Comparison of ENCODE assay signal across 20 cellular contexts in the genomic region with DNA sequence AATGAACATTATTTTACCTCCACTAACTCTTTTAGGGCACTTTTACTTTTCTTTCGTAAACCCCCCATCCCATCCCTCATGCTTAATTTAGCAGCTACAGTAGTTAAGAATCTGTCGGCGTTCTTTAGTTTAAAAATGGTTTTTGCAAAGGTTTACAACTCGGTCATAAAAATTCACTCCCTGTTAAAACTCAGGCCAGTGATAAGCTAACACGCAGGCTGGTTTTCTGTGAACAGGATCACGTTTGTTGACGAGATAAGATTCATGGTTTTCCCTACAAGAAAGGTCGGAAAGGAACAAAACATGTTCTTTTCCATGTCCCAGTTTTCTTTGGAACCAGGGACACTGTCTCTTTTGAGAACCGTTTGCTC.
DNase-seq lines count a peak whose midpoint lies in the region; ATAC-seq and TF ChIP-seq lines count a peak whose summit lies in the region.
"Had no signal": no experiment of that assay in that cellular context is flagged by ENCODE, and none has a peak within 500 bp of the region (broad histone marks: within the 10 kb centered on the region; RNA-seq: fewer than 3 reads in every experiment).

No MANE protein-coding gene starts in this region.

- H3K27ac Mint-ChIP-seq in brain, result peak overlapping the region in 4 of 5 experiments; percentile 22 to 91 (median 63)
- no peak overlapping the region for H3K27ac Mint-ChIP-seq in activated CD4-positive, alpha-beta memory T cell treated with anti-CD3 and anti-CD28 coated beads for 36 hours
- H3K27ac Mint-ChIP-seq: CD14-positive monocyte had no signal

- peaks cover 34% of the 10 kb centered on the region for H3K36me3 ChIP-seq in Karpas-422 (ENCODE audit: insufficient read depth, low read length)

- H3K9me3 ChIP-seq in Karpas-422 (ENCODE audit: low read length), result no peaks in the 10 kb centered on the region

- DNase-seq in Karpas-422, result no peak
- no peak for DNase-seq in left colon
- DNase-seq in superior temporal gyrus (ENCODE audit: extremely low spot score), result peak; percentile 17
- DNase-seq in NCI-H146 (lab: John Stamatoyannopoulos, UW), result no peak
- DNase-seq in activated CD4-positive, alpha-beta memory T cell treated with anti-CD3 and anti-CD28 coated beads for 36 hours, result no peak
- DNase-seq in retina, result no peak
- DNase-seq: COR-L47, EL, H7, MV-4-11, NCI-H2029, NCI-H2171 treated with DMSO at 0.1 percent for 48 hours, NCI-H446 treated with DMSO at 0.1 percent for 48 hours, NCI-H748 treated with DMSO at 0.1 percent for 48 hours, OCI-M1 had no signal

- peaks cover 76% of the 10 kb centered on the region for H3K4me1 ChIP-seq in Karpas-422 (ENCODE audit: low read length)

- no peaks in the 10 kb centered on the region for H4K20me1 ChIP-seq in Karpas-422 (ENCODE audit: insufficient read depth, low read depth, low read length)

- POLR2A ChIA-PET in activated CD4-positive, alpha-beta memory T cell treated with anti-CD3 and anti-CD28 coated beads for 36 hours (lab: Charles Lee), result no interaction called here

- no peaks in the 10 kb centered on the region for H3K36me3 Mint-ChIP-seq in brain
- H3K36me3 Mint-ChIP-seq in activated CD4-positive, alpha-beta memory T cell treated with anti-CD3 and anti-CD28 coated beads for 36 hours, result no peaks in the 10 kb centered on the region
- H3K36me3 Mint-ChIP-seq: CD14-positive monocyte had no signal

- H3K27me3 ChIP-seq in Karpas-422 (ENCODE audit: low read length), result no peaks in the 10 kb centered on the region

- peaks cover 89% of the 10 kb centered on the region for H3K4me1 Mint-ChIP-seq in brain
- H3K4me1 Mint-ChIP-seq in activated CD4-positive, alpha-beta memory T cell treated with anti-CD3 and anti-CD28 coated beads for 36 hours (ENCODE audit: low read depth), result peaks cover 38% of the 10 kb centered on the region

- peak overlapping the region; percentile 51 for H3K4me2 ChIP-seq in Karpas-422 (ENCODE audit: low read depth, low read length, poor library complexity, severe bottlenecking)

- H2AFZ ChIP-seq in Karpas-422 (ENCODE audit: low read length), result no peak overlapping the region

- ATAC-seq in left colon (peak; percentile 24), GM21381 (IDR thresholded peaks at IDR 0.05; ENCODE audit: unreplicated experiment) (no peak)

- H3K27me3 Mint-ChIP-seq in brain, result peaks cover 4% of the 10 kb centered on the region
- peaks cover 12% of the 10 kb centered on the region for H3K27me3 Mint-ChIP-seq in activated CD4-positive, alpha-beta memory T cell treated with anti-CD3 and anti-CD28 coated beads for 36 hours

- intact Hi-C loops in left colon (cut with DNase I, micrococcal nuclease), result no loop called here
- intact Hi-C loops in activated CD4-positive, alpha-beta memory T cell treated with anti-CD3 and anti-CD28 coated beads for 36 hours (cut with micrococcal nuclease), result no loop called here

- TF ChIP-seq CTCF in brain (conservative IDR thresholded peaks at IDR 0.05), result no peak

- peak overlapping the region; percentile 40; the same call in 1 of the 2 replicates for H3K9ac ChIP-seq in Karpas-422 (ENCODE audit: low read length)

- H3K9me2 ChIP-seq in Karpas-422 (replicated peaks; ENCODE audit: insufficient read depth, low read length), result no peaks in the 10 kb centered on the region

- CTCF ChIA-PET in activated CD4-positive, alpha-beta memory T cell treated with anti-CD3 and anti-CD28 coated beads for 36 hours (lab: Charles Lee), result no interaction called here

- H3K79me2 ChIP-seq in Karpas-422 (ENCODE audit: low read length), result peaks cover 86% of the 10 kb centered on the region

- H3K27ac ChIP-seq in Karpas-422 (ENCODE audit: low read length), result peak overlapping the region; percentile 72
- H3K27ac ChIP-seq: HL-60, RWPE1 had no signal

- peak overlapping the region in 3 of 5 experiments; percentile 7 to 41 (median 23) for H3K4me3 Mint-ChIP-seq in brain
- no peak overlapping the region for H3K4me3 Mint-ChIP-seq in activated CD4-positive, alpha-beta memory T cell treated with anti-CD3 and anti-CD28 coated beads for 36 hours

- H3K9me3 Mint-ChIP-seq in brain, result no peaks in the 10 kb centered on the region
- H3K9me3 Mint-ChIP-seq in activated CD4-positive, alpha-beta memory T cell treated with anti-CD3 and anti-CD28 coated beads for 36 hours, result peaks cover 2% of the 10 kb centered on the region

- H3K4me3 ChIP-seq in Karpas-422 (ENCODE audit: low read length), result no peak overlapping the region
